1 cellular context compared by ENCODE assay signal in genomic region chr18:51479736-51480135, GRCh38.
A peak's percentile ranks its signal among the peaks of the same experiment; 100 is the strongest.
TF ChIP-seq lines count a peak whose summit lies in the region.

No MANE protein-coding gene starts in this region.

TF ChIP-seq in K562, 482 proteins besides CTCF, POLR2A, EP300 and RAD21 (continued from another document and continues in another):
- TF ChIP-seq KLF13 (tag; IDR thresholded peaks at IDR 0.05; ENCODE audit: borderline replicate concordance, low read depth) (no peak), NUFIP1 (IDR thresholded peaks at IDR 0.05; ENCODE audit: partially characterized antibody) (no peak), CCNT2 (IDR thresholded peaks at IDR 0.05; ENCODE audit: borderline replicate concordance, extremely low read depth, insufficient read length, low read depth, low read length) (no peak), ZNF41 (CRISPR knock-in tag; conservative IDR thresholded peaks at IDR 0.05) (no peak), ZMIZ1 (IDR thresholded peaks at IDR 0.05; ENCODE audit: low read depth in 2 of 2, low read length in 2 of 2) (no peak), NR2C1 (IDR thresholded peaks at IDR 0.05) (no peak), NR2C1 (tag; IDR thresholded peaks at IDR 0.05) (peak; percentile 12; the same call in 1 of the 2 replicates), SMAD2 (IDR thresholded peaks at IDR 0.05; ENCODE audit: low read depth, low read length) (no peak), ZNF695 (CRISPR knock-in tag; IDR thresholded peaks at IDR 0.05) (no peak), CHCHD3 (CRISPR knock-in tag; IDR thresholded peaks at IDR 0.05) (no peak), EWSR1 (IDR thresholded peaks at IDR 0.05; ENCODE audit: borderline replicate concordance, low read depth, partially characterized antibody) (no peak), SMARCE1 (IDR thresholded peaks at IDR 0.05) (no peak), MYC (IDR thresholded peaks at IDR 0.05; ENCODE audit: low read depth, low read length) (peak; percentile 21; the same call in 1 of the 2 replicates), MYC (CRISPR knock-in tag; IDR thresholded peaks at IDR 0.05; ENCODE audit: borderline replicate concordance, low read depth) (no peak), XRCC5 (IDR thresholded peaks at IDR 0.05; ENCODE audit: low read depth, low read length) (no peak), ZZZ3 (IDR thresholded peaks at IDR 0.05) (no peak), FOXM1 (IDR thresholded peaks at IDR 0.05; ENCODE audit: low read depth) (no peak), FOXM1 (CRISPR knock-in tag; IDR thresholded peaks at IDR 0.05; ENCODE audit: low read depth) (no peak), MAFF (IDR thresholded peaks at IDR 0.05; ENCODE audit: low read length) (no peak), BHLHE40 (IDR thresholded peaks at IDR 0.05; ENCODE audit: low read length) (no peak), TRIM24 (IDR thresholded peaks at IDR 0.05) (peak in 1 of 2 experiments; percentile 43; a peak in 1 of 4 replicates), SNAPC5 (CRISPR knock-in tag; IDR thresholded peaks at IDR 0.05) (no peak), RBM25 (IDR thresholded peaks at IDR 0.05; ENCODE audit: low read depth, low read length, severe bottlenecking) (no peak), HNRNPUL1 (IDR thresholded peaks at IDR 0.05; ENCODE audit: low read length) (no peak), ZSCAN29 (IDR thresholded peaks at IDR 0.05) (no peak), KDM4B (IDR thresholded peaks at IDR 0.05; ENCODE audit: borderline replicate concordance in 2 of 2, low read depth in 1 of 2) (no peak), FIP1L1 (IDR thresholded peaks at IDR 0.05; ENCODE audit: low read depth, low read length, poor library complexity, severe bottlenecking) (no peak), ZNF445 (CRISPR knock-in tag; IDR thresholded peaks at IDR 0.05; ENCODE audit: low read depth) (no peak), TAF15 (IDR thresholded peaks at IDR 0.05; ENCODE audit: low read depth, low read length) (no peak), ZKSCAN1 (IDR thresholded peaks at IDR 0.05; ENCODE audit: low read depth, low read length) (no peak), LARP7 (IDR thresholded peaks at IDR 0.05) (no peak), ZNF449 (CRISPR knock-in tag; IDR thresholded peaks at IDR 0.05) (0 out of 2 replicates have a peak, but pooled peaks have one; percentile 53), ZFX (CRISPR knock-in tag; IDR thresholded peaks at IDR 0.05) (no peak), NFE2L1 (tag; IDR thresholded peaks at IDR 0.05; ENCODE audit: borderline replicate concordance, low read depth) (no peak), SP1 (CRISPR knock-in tag; IDR thresholded peaks at IDR 0.05) (no peak), CEBPB (tag; IDR thresholded peaks at IDR 0.05) (peak; percentile 48; the same call in 1 of the 2 replicates), SMAD3 (CRISPR knock-in tag; conservative IDR thresholded peaks at IDR 0.05) (peak; percentile 54; the same call in 1 of the 2 replicates), ZNF76 (CRISPR knock-in tag; IDR thresholded peaks at IDR 0.05; ENCODE audit: borderline replicate concordance) (no peak), GABPB2 (CRISPR knock-in tag; conservative IDR thresholded peaks at IDR 0.05) (no peak), CBX1 (IDR thresholded peaks at IDR 0.05; ENCODE audit: low read depth) (no peak)
- TF ChIP-seq, protein P1, sequence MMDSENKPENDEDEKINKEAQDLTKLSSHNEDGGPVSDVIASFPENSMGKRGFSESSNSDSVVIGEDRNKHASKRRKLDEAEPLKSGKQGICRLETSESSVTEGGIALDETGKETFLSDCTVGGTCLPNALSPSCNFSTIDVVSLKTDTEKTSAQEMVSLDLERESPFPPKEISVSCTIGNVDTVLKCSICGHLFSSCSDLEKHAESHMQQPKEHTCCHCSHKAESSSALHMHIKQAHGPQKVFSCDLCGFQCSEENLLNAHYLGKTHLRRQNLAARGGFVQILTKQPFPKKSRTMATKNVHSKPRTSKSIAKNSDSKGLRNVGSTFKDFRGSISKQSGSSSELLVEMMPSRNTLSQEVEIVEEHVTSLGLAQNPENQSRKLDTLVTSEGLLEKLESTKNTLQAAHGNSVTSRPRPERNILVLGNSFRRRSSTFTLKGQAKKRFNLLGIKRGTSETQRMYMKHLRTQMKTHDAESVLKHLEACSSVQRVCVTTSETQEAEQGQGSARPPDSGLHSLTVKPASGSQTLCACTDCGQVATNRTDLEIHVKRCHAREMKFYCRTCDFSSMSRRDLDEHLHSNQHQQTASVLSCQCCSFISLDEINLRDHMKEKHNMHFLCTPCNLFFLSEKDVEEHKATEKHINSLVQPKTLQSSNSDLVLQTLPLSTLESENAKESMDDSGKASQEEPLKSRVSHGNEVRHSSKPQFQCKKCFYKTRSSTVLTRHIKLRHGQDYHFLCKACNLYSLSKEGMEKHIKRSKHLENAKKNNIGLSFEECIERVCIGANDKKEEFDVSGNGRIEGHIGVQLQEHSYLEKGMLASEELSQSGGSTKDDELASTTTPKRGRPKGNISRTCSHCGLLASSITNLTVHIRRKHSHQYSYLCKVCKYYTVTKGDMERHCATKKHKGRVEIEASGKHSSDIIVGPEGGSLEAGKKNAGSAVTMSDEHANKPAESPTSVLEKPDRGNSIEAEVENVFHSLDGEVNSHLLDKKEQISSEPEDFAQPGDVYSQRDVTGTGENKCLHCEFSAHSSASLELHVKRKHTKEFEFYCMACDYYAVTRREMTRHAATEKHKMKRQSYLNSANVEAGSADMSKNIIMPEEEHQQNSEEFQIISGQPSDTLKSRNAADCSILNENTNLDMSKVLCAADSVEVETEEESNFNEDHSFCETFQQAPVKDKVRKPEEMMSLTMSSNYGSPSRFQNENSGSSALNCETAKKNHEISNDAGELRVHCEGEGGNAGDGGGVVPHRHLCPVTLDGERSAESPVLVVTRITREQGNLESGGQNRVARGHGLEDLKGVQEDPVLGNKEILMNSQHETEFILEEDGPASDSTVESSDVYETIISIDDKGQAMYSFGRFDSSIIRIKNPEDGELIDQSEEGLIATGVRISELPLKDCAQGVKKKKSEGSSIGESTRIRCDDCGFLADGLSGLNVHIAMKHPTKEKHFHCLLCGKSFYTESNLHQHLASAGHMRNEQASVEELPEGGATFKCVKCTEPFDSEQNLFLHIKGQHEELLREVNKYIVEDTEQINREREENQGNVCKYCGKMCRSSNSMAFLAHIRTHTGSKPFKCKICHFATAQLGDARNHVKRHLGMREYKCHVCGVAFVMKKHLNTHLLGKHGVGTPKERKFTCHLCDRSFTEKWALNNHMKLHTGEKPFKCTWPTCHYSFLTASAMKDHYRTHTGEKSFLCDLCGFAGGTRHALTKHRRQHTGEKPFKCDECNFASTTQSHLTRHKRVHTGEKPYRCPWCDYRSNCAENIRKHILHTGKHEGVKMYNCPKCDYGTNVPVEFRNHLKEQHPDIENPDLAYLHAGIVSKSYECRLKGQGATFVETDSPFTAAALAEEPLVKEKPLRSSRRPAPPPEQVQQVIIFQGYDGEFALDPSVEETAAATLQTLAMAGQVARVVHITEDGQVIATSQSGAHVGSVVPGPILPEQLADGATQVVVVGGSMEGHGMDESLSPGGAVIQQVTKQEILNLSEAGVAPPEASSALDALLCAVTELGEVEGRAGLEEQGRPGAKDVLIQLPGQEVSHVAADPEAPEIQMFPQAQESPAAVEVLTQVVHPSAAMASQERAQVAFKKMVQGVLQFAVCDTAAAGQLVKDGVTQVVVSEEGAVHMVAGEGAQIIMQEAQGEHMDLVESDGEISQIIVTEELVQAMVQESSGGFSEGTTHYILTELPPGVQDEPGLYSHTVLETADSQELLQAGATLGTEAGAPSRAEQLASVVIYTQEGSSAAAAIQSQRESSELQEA (IDR thresholded peaks at IDR 0.05; ENCODE audit: low read depth): no peak
- TF ChIP-seq, protein P2, sequence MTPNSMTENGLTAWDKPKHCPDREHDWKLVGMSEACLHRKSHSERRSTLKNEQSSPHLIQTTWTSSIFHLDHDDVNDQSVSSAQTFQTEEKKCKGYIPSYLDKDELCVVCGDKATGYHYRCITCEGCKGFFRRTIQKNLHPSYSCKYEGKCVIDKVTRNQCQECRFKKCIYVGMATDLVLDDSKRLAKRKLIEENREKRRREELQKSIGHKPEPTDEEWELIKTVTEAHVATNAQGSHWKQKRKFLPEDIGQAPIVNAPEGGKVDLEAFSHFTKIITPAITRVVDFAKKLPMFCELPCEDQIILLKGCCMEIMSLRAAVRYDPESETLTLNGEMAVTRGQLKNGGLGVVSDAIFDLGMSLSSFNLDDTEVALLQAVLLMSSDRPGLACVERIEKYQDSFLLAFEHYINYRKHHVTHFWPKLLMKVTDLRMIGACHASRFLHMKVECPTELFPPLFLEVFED (CRISPR knock-in tag; conservative IDR thresholded peaks at IDR 0.05): no peak
